Comparison of ENCODE assay signal across 20 cellular contexts in the genomic region with DNA sequence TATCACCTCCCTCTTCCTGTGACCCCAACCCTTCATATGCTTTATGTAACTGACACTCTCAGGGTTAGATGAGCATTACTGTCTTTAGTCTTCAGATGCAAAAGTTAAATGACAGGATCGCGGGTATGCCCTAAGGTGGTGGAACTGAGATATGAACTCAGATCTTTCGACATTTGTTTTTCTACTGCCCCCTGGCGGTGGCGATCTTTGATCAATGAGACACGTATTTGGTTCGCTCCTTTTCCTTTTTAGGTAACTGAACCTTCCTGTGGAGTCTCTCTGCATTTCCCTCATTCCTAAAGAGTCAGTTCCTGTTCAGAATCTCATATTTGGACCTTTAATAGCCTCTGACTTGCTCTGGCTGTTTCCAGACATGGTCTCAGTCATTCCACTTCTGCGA. TPM values are rescaled to one million over a fixed set of nuclear protein-coding genes. Genes with fewer than 3 reads are reported as not detected.
A peak's percentile ranks its signal among the peaks of the same experiment; 100 is the strongest.
DNase-seq lines count a peak whose midpoint lies in the region; ATAC-seq, FAIRE-seq and TF ChIP-seq lines count a peak whose summit lies in the region.
"Had no signal": no experiment of that assay in that cellular context is flagged by ENCODE, and none has a peak within 500 bp of the region (broad histone marks: within the 10 kb centered on the region; RNA-seq: fewer than 3 reads in every experiment).

No MANE protein-coding gene starts in this region.

- H3K27me3 Mint-ChIP-seq in natural killer cell (ENCODE audit: low read depth in 2 of 2): no peaks in the 10 kb centered on the region

- H3K27ac ChIP-seq in A549: no peak overlapping the region
- H3K27ac ChIP-seq: hepatocyte, HL-60, right lobe of liver had no signal

- H3K4me3 Mint-ChIP-seq in natural killer cell: no peak overlapping the region
- H3K4me3 Mint-ChIP-seq: CD14-positive monocyte had no signal

- no peaks in the 10 kb centered on the region for H3K9me3 ChIP-seq in A549
- H3K9me3 ChIP-seq: right lobe of liver had no signal

- POLR2A ChIA-PET in A549 (lab: Yijun Ruan, JAX): no interaction called here

- no peak for TF ChIP-seq EP300 in A549 (IDR thresholded peaks at IDR 0.05)

- DNase-seq in A549 (ENCODE audit: low read depth in 1 of 2, low spot score in 1 of 2): peak in 1 of 2 experiments; percentile 28
- DNase-seq in ELR (ENCODE audit: low read depth): peak; percentile 48
- peak; percentile 34 for DNase-seq in NAMALWA (ENCODE audit: low spot score)
- peak; percentile 9 for DNase-seq in epithelial cell of esophagus (ENCODE audit: low read depth)
- no peak for DNase-seq in natural killer cell
- DNase-seq: activated T-cell treated with anti-CD3 and anti-CD28 coated beads, Interleukin-2, amount 50 U/mL, for 1 hour; NCI-H1092 treated with DMSO at 0.1 percent for 48 hours; NCI-H524 treated with DMSO at 0.1 percent for 48 hours; right lobe of liver; stimulated activated naive CD4-positive, alpha-beta T cell treated with Interleukin-2 at 50 U/mL for 16 hours had no signal

- no peak overlapping the region for H3K4me3 ChIP-seq in A549
- H3K4me3 ChIP-seq in epithelial cell of esophagus (ENCODE audit: low read length): no peak overlapping the region
- H3K4me3 ChIP-seq: hepatocyte, right lobe of liver had no signal

- peak in 1 of 2 experiments; percentile 66; a peak in 3 of 6 replicates for ATAC-seq in A549
- no peak for ATAC-seq in natural killer cell
- ATAC-seq in GM18517 (IDR thresholded peaks at IDR 0.05; ENCODE audit: unreplicated experiment): no peak
- ATAC-seq in GM19328 (IDR thresholded peaks at IDR 0.05; ENCODE audit: unreplicated experiment): no peak
- no peak for ATAC-seq in GM21367 (IDR thresholded peaks at IDR 0.05; ENCODE audit: unreplicated experiment)
- ATAC-seq: esophagus mucosa, left lobe of liver, right lobe of liver had no signal

- no peaks in the 10 kb centered on the region for H3K36me3 Mint-ChIP-seq in natural killer cell
- H3K36me3 Mint-ChIP-seq: CD14-positive monocyte had no signal

- H3K4me1 Mint-ChIP-seq in natural killer cell: no peaks in the 10 kb centered on the region
- H3K4me1 Mint-ChIP-seq: CD14-positive monocyte had no signal

- intact Hi-C loops in natural killer cell (cut with micrococcal nuclease): no loop called here

- no peak overlapping the region for H3K4me2 ChIP-seq in A549
- H3K4me2 ChIP-seq: hepatocyte had no signal

- no peak for TF ChIP-seq POLR2A in A549 (IDR thresholded peaks at IDR 0.05; ENCODE audit: low read length)

- H3K4me1 ChIP-seq in A549: no peaks in the 10 kb centered on the region
- H3K4me1 ChIP-seq: right lobe of liver had no signal

- CTCF ChIA-PET in A549 (lab: Yijun Ruan, JAX): interaction anchor here (0.7 to 4.1 kb wide), 4 partner anchors 11 to 126 kb away, joined by 3 to 23 read pairs (median 4); no protein-coding TSS in a partner anchor

- WGBS in A549 (ENCODE audit: missing lambda C conversion rate): 17% methylated on average over 8 of the region's 8 CpGs

- peaks cover 3 to 4% of the 10 kb centered on the region in 2 donors for H3K9me3 Mint-ChIP-seq in natural killer cell

- TF ChIP-seq CTCF in A549 (IDR thresholded peaks at IDR 0.05) (peak; percentile 43), epithelial cell of esophagus (IDR thresholded peaks at IDR 0.05; ENCODE audit: insufficient read depth, low read depth, low read length, missing control alignments) (no peak), natural killer cell (IDR thresholded peaks at IDR 0.05) (no peak)

- no peak overlapping the region for H3K27ac Mint-ChIP-seq in natural killer cell
- H3K27ac Mint-ChIP-seq: CD14-positive monocyte had no signal

- TF ChIP-seq RAD21 in A549 (conservative IDR thresholded peaks at IDR 0.05 in 1 of 2, IDR thresholded peaks at IDR 0.05 in 1 of 2): peak; percentile 27 to 44; a peak in 2 of 5 replicates

- FAIRE-seq in A549 (lab: Jason Lieb, UNC): no peak

TF ChIP-seq in A549, 52 proteins besides CTCF, POLR2A, EP300 and RAD21:
- TF ChIP-seq HOXB13 (CRISPR knock-in tag; IDR thresholded peaks at IDR 0.05; ENCODE audit: low read depth) (no peak), JUNB (IDR thresholded peaks at IDR 0.05) (no peak), SMC3 (IDR thresholded peaks at IDR 0.05) (0 out of 3 replicates have a peak, but pooled peaks have one; percentile 22), JUN (IDR thresholded peaks at IDR 0.05) (no peak), RARB (CRISPR knock-in tag; IDR thresholded peaks at IDR 0.05) (no peak), NFE2L2 (conservative IDR thresholded peaks at IDR 0.05; ENCODE audit: low read length) (no peak), GATA3 (IDR thresholded peaks at IDR 0.05; ENCODE audit: borderline replicate concordance) (no peak)

RNA-seq across cellular contexts. Expression of a gene that starts 47.8 kb away (rescaled TPM):
- polyA plus RNA-seq in A549 (2011; rRNA removed) (not detected in 2 replicates), A549 (2017; fragmentation: RNase III; extraction: RNeasy Plus Mini Kit Qiagen cat#74134 plus additional on column Dnase treatment) (not detected in 3 replicates)
- not detected in 2 replicates for polyA plus RNA-seq in A549 (2012; cell fraction: cytosol; rRNA removed)
- not detected in 2 replicates for polyA plus RNA-seq in A549 (2012; cell fraction: nucleus; rRNA removed)
- not detected in 2 replicates for polyA minus RNA-seq in A549 (2011; rRNA and poly(A)+ RNA removed)
- not detected for total RNA-seq in natural killer cell
- total RNA-seq: esophagus mucosa, G401, left lobe of liver, right lobe of liver had no signal
- polyA plus RNA-seq: CD14-positive monocyte, neural cell had no signal
